Comparison of ENCODE assay signal across 17 cellular contexts in genomic region chr12:24679135-24679534, GRCh38.
DNase-seq lines count a peak whose midpoint lies in the region; ATAC-seq and TF ChIP-seq lines count a peak whose summit lies in the region.
"Had no signal": no experiment of that assay in that cellular context is flagged by ENCODE, and none has a peak within 500 bp of the region (broad histone marks: within the 10 kb centered on the region; RNA-seq: fewer than 3 reads in every experiment).

No MANE protein-coding gene starts in this region.

- H3K27me3 ChIP-seq in IMR-90 (ENCODE audit: control insufficient read depth, insufficient read depth, low read length) (no peaks in the 10 kb centered on the region), adipocyte (replicated peaks; ENCODE audit: control insufficient read depth, insufficient read depth, low read length) (no peaks in the 10 kb centered on the region)
- H3K27me3 ChIP-seq in CD8-positive, alpha-beta memory T cell (ENCODE audit: insufficient read depth, low read length, poor library complexity, severe bottlenecking) = no peaks in the 10 kb centered on the region
- H3K27me3 ChIP-seq: heart left ventricle had no signal

- no peak overlapping the region for H3K56ac ChIP-seq in IMR-90 (ENCODE audit: extremely low read depth, insufficient read depth, low read length)

- no peak overlapping the region for H3K4ac ChIP-seq in IMR-90 (ENCODE audit: low read depth, low read length)

- CTCF ChIA-PET in IMR-90 (lab: Yijun Ruan, JAX) = no interaction called here
- CTCF ChIA-PET in CD8-positive, alpha-beta memory T cell (lab: Charles Lee) = no interaction called here

- H3K4me1 Mint-ChIP-seq in CD8-positive, alpha-beta memory T cell = no peaks in the 10 kb centered on the region
- no peaks in the 10 kb centered on the region for H3K4me1 Mint-ChIP-seq in activated T-cell treated with anti-CD3 and anti-CD28 coated beads, Interleukin-2, amount 50 U/mL, for 24 hours (ENCODE audit: low read depth)

- H2BK15ac ChIP-seq in IMR-90 (ENCODE audit: low read depth, low read length) = no peak overlapping the region

- H2BK120ac ChIP-seq in IMR-90 (ENCODE audit: low read depth, low read length) = no peak overlapping the region

- no peak overlapping the region for H3K4me2 ChIP-seq in IMR-90 (ENCODE audit: low read depth, low read length)
- H3K4me2 ChIP-seq: PC-9 had no signal

- peaks cover 0 to 4% (median 0%) of the 10 kb centered on the region in 5 donors for H3K9me3 Mint-ChIP-seq in CD8-positive, alpha-beta memory T cell
- H3K9me3 Mint-ChIP-seq in activated T-cell treated with anti-CD3 and anti-CD28 coated beads, Interleukin-2, amount 50 U/mL, for 24 hours = no peaks in the 10 kb centered on the region

- H3K9me3 ChIP-seq in IMR-90 (ENCODE audit: control insufficient read depth, insufficient read depth, low read length) = no peaks in the 10 kb centered on the region
- peaks cover 6% of the 10 kb centered on the region for H3K9me3 ChIP-seq in adipocyte (ENCODE audit: control insufficient read depth, low read length)
- no peaks in the 10 kb centered on the region for H3K9me3 ChIP-seq in CD8-positive, alpha-beta memory T cell (ENCODE audit: low read length)
- H3K9me3 ChIP-seq: BE2C had no signal

- no peak overlapping the region for H4K5ac ChIP-seq in IMR-90 (ENCODE audit: low read depth, low read length)

- dilution Hi-C loops in IMR-90 (cut with HindIII; ENCODE audit: low sequenced_read_pairs, unreplicated experiment) = no loop called here

- TF ChIP-seq POLR2A in IMR-90 (IDR thresholded peaks at IDR 0.05; ENCODE audit: low read depth, low read length) = no peak

- H3K23ac ChIP-seq in IMR-90 (ENCODE audit: low read depth, low read length) = no peak overlapping the region

- H3K4me3 ChIP-seq in IMR-90 (ENCODE audit: insufficient read depth, low read depth, low read length) (no peak overlapping the region), adipocyte (ENCODE audit: low read length) (no peak overlapping the region), fibroblast of the aortic adventitia (ENCODE audit: low read depth, low read length) (no peak overlapping the region)
- H3K4me3 ChIP-seq in CD8-positive, alpha-beta memory T cell (ENCODE audit: low read length) = no peak overlapping the region
- H3K4me3 ChIP-seq: heart left ventricle, PC-9 had no signal

- no peak for TF ChIP-seq RAD21 in IMR-90 (IDR thresholded peaks at IDR 0.05; ENCODE audit: low read length)

- no peak overlapping the region for H3K9ac ChIP-seq in IMR-90 (ENCODE audit: low read depth, low read length)
- no peak overlapping the region for H3K9ac ChIP-seq in adipocyte (ENCODE audit: low read length)

- POLR2A ChIA-PET in IMR-90 (lab: Charles Lee; ENCODE audit: unreplicated experiment) = no interaction called here
- POLR2A ChIA-PET in CD8-positive, alpha-beta memory T cell (lab: Charles Lee) = no interaction called here

- H2BK20ac ChIP-seq in IMR-90 (ENCODE audit: low read depth, low read length) = no peak overlapping the region

- H3K18ac ChIP-seq in IMR-90 (ENCODE audit: low read depth, low read length) = no peak overlapping the region

- DNase-seq in IMR-90 = peak; percentile 40
- DNase-seq in adipocyte (ENCODE audit: low read depth) = peak; percentile 76
- peak; percentile 28 for DNase-seq in fibroblast of the aortic adventitia (ENCODE audit: low read depth)
- DNase-seq in omental fat pad (ENCODE audit: low spot score) = no peak
- DNase-seq in RPMI8226 = no peak
- no peak for DNase-seq in CD8-positive, alpha-beta memory T cell
- DNase-seq in D341Med (ENCODE audit: low spot score) = no peak
- DNase-seq in activated T-cell treated with anti-CD3 and anti-CD28 coated beads, Interleukin-2, amount 50 U/mL, for 24 hours = no peak
- DNase-seq: activated CD4-positive, CD25-positive, alpha-beta regulatory T cell; activated naive CD4-positive, alpha-beta T cell; BE2C; DMS153; heart left ventricle; KBM-7; kidney; PC-9; posterior cingulate gyrus had no signal

- H3K36me3 ChIP-seq in IMR-90 (ENCODE audit: control insufficient read depth, insufficient read depth, low read length) (no peaks in the 10 kb centered on the region), adipocyte (ENCODE audit: control insufficient read depth, insufficient read depth, low read length, severe bottlenecking) (no peaks in the 10 kb centered on the region)
- no peaks in the 10 kb centered on the region for H3K36me3 ChIP-seq in CD8-positive, alpha-beta memory T cell (ENCODE audit: insufficient read depth, low read length)
- H3K36me3 ChIP-seq: BE2C, heart left ventricle had no signal

- H3K36me3 Mint-ChIP-seq in CD8-positive, alpha-beta memory T cell = no peaks in the 10 kb centered on the region
- H3K36me3 Mint-ChIP-seq in activated T-cell treated with anti-CD3 and anti-CD28 coated beads, Interleukin-2, amount 50 U/mL, for 24 hours (ENCODE audit: low read depth) = no peaks in the 10 kb centered on the region

- no peaks in the 10 kb centered on the region for H4K20me1 ChIP-seq in IMR-90 (ENCODE audit: insufficient read depth, low read length)

- no peak overlapping the region for H3K4me3 Mint-ChIP-seq in CD8-positive, alpha-beta memory T cell
- H3K4me3 Mint-ChIP-seq in activated T-cell treated with anti-CD3 and anti-CD28 coated beads, Interleukin-2, amount 50 U/mL, for 24 hours = no peak overlapping the region

- intact Hi-C loops in IMR-90 (cut with micrococcal nuclease) = no loop called here

- no peak overlapping the region for H3K27ac ChIP-seq in IMR-90 (ENCODE audit: insufficient read depth, low read length)
- no peak overlapping the region for H3K27ac ChIP-seq in CD8-positive, alpha-beta memory T cell (ENCODE audit: low read depth, low read length)
- H3K27ac ChIP-seq: heart left ventricle, PC-9 had no signal

- peaks cover 3 to 10% of the 10 kb centered on the region in 2 donors for H3K27me3 Mint-ChIP-seq in CD8-positive, alpha-beta memory T cell
- no peaks in the 10 kb centered on the region for H3K27me3 Mint-ChIP-seq in activated T-cell treated with anti-CD3 and anti-CD28 coated beads, Interleukin-2, amount 50 U/mL, for 24 hours

- TF ChIP-seq CTCF in IMR-90 (conservative IDR thresholded peaks at IDR 0.05; ENCODE audit: low read depth, low read length) = no peak
- TF ChIP-seq CTCF in fibroblast of the aortic adventitia (IDR thresholded peaks at IDR 0.05; ENCODE audit: insufficient read depth, low read length) = no peak
- no peak for TF ChIP-seq CTCF in omental fat pad (IDR thresholded peaks at IDR 0.05)

- no peak overlapping the region for H4K91ac ChIP-seq in IMR-90 (ENCODE audit: insufficient read depth, low read depth, low read length)

- H3K27ac Mint-ChIP-seq in CD8-positive, alpha-beta memory T cell = no peak overlapping the region
- no peak overlapping the region for H3K27ac Mint-ChIP-seq in activated T-cell treated with anti-CD3 and anti-CD28 coated beads, Interleukin-2, amount 50 U/mL, for 24 hours

- no peaks in the 10 kb centered on the region for H3K79me1 ChIP-seq in IMR-90 (ENCODE audit: low read depth in 1 of 2, low read length in 2 of 2)

- in situ Hi-C loops in IMR-90 (cut with MboI; ENCODE audit: low sequenced_read_pairs) = no loop called here

- H2AK5ac ChIP-seq in IMR-90 (ENCODE audit: low read depth, low read length) = no peak overlapping the region

- H3K4me1 ChIP-seq in IMR-90 (ENCODE audit: control insufficient read depth, insufficient read depth, low read length) = no peaks in the 10 kb centered on the region; the same call in 1 of the 2 replicates
- peaks cover 10% of the 10 kb centered on the region for H3K4me1 ChIP-seq in adipocyte (ENCODE audit: control insufficient read depth, insufficient read depth, low read length)
- no peaks in the 10 kb centered on the region for H3K4me1 ChIP-seq in CD8-positive, alpha-beta memory T cell (ENCODE audit: insufficient read depth, low read length)
- H3K4me1 ChIP-seq: BE2C, heart left ventricle had no signal

- no peak overlapping the region for H2BK5ac ChIP-seq in IMR-90 (ENCODE audit: low read depth, low read length, poor library complexity, severe bottlenecking)

- peak overlapping the region; percentile 26 for H2AFZ ChIP-seq in IMR-90 (replicated peaks; ENCODE audit: low read length, poor library complexity)
- H2AFZ ChIP-seq: PC-9 had no signal

- peak; percentile 59; the same call in 1 of the 2 replicates for ATAC-seq in IMR-90 (ENCODE audit: low read depth)
- peak; percentile 84 for ATAC-seq in omental fat pad (ENCODE audit: low FRiP score)
- ATAC-seq: heart left ventricle had no signal

- no peak overlapping the region for H3K14ac ChIP-seq in IMR-90 (replicated peaks; ENCODE audit: low read depth, low read length)

- no CpG with 5 or more reads among the region's 3 CpGs for WGBS in IMR-90 (ENCODE audit: extremely low coverage in 2 of 2, insufficient read length in 1 of 2), 2 experiments

- no peaks in the 10 kb centered on the region for H3K9me1 ChIP-seq in IMR-90 (ENCODE audit: insufficient read depth, low read length)

- BruUV-seq in IMR-90 (replicated peaks; lab: Mats Ljungman, UMichigan) = no TSS peak

- H2AK9ac ChIP-seq in IMR-90 (replicated peaks; ENCODE audit: low read depth, low read length, poor library complexity) = no peak overlapping the region

- no peak overlapping the region for H4K8ac ChIP-seq in IMR-90 (ENCODE audit: low read depth in 2 of 2, low read length in 2 of 2)

TF ChIP-seq in IMR-90, 13 proteins besides CTCF, POLR2A, EP300 and RAD21:
- no peak for TF ChIP-seq MAZ (IDR thresholded peaks at IDR 0.05; ENCODE audit: borderline replicate concordance, low read depth, low read length)
- peak; percentile 94 for TF ChIP-seq CEBPB (IDR thresholded peaks at IDR 0.05; ENCODE audit: low read depth, low read length)
- TF ChIP-seq NFE2L2 (IDR thresholded peaks at IDR 0.05; ENCODE audit: low read depth, low read length) = no peak
- TF ChIP-seq ELK1 (IDR thresholded peaks at IDR 0.05; ENCODE audit: borderline replicate concordance, low read depth, low read length) = no peak

Comparison
In these comparisons a context has a peak if more than half of its experiments do, and no peak if none do; other contexts are left out.
1. DNase-seq: peak in IMR-90 (single experiment), adipocyte (single experiment) and fibroblast of the aortic adventitia (single experiment); none in omental fat pad (single experiment), RPMI8226 (single experiment), CD8-positive, alpha-beta memory T cell (0 of 5), D341Med (single experiment) and activated T-cell treated with anti-CD3 and anti-CD28 coated beads, Interleukin-2, amount 50 U/mL, for 24 hours (single experiment).